In genomic region chr6:86477510-86478166, GRCh38 we compare ENCODE assay signal across 1 cellular context.
TF ChIP-seq lines count a peak whose summit lies in the region.

No MANE protein-coding gene starts in this region.

TF ChIP-seq in GM23338, 12 proteins besides CTCF, POLR2A, EP300 and RAD21 (continued from another document):
- TF ChIP-seq ZNF462 (CRISPR knock-in tag; IDR thresholded peaks at IDR 0.05) (no peak), ETS1 (IDR thresholded peaks at IDR 0.05) (no peak)
